ENCODE assay signal across 9 cellular contexts in the genomic region with DNA sequence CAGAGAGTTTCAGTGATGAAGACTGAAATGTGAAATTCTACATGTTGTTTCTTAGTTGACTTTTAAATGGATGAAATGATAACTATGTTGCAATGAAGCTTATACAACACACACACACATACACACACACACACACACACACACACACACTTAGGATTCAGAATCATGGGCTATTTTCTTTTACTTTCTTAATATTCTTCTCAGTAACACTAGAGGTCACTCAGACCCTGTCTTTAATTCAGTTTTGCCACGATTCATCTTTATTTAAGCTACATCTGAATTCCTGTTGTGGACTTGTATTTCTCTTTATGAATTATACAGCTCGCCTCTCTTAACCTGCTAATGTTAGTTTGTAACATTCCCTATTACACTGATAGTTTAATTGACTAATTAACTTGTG.
DNase-seq lines count a peak whose midpoint lies in the region; ATAC-seq and TF ChIP-seq lines count a peak whose summit lies in the region.
"Had no signal": no experiment of that assay in that cellular context is flagged by ENCODE, and none has a peak within 500 bp of the region (broad histone marks: within the 10 kb centered on the region; RNA-seq: fewer than 3 reads in every experiment).

No MANE protein-coding gene starts in this region.

- TF ChIP-seq CTCF in RWPE2 (IDR thresholded peaks at IDR 0.05; ENCODE audit: poor library complexity, severe bottlenecking): peak; percentile 56

- no peaks in the 10 kb centered on the region for H3K36me3 ChIP-seq in RWPE2 (ENCODE audit: low read depth)

- no peaks in the 10 kb centered on the region for H3K4me1 ChIP-seq in RWPE2 (ENCODE audit: insufficient read depth, poor library complexity, severe bottlenecking)

- DNase-seq in EH (ENCODE audit: low read depth) (peak; percentile 49), RWPE2 (ENCODE audit: low spot score) (no peak), left kidney (ENCODE audit: low read depth, low spot score) (peak; percentile 65)
- DNase-seq: activated effector memory CD4-positive, alpha-beta T cell treated with anti-CD3 and anti-CD28 coated beads, Interleukin-2, amount 50 U/mL, for 16 hours had no signal

- no peaks in the 10 kb centered on the region for H3K9me3 ChIP-seq in RWPE2 (ENCODE audit: severe bottlenecking)

- no peak overlapping the region for H3K27ac ChIP-seq in RWPE2 (ENCODE audit: poor library complexity, severe bottlenecking)

- no peaks in the 10 kb centered on the region for H3K27me3 ChIP-seq in RWPE2 (ENCODE audit: insufficient read depth, poor library complexity, severe bottlenecking)

- peak; percentile 43 for ATAC-seq in HG02759 (IDR thresholded peaks at IDR 0.05; ENCODE audit: unreplicated experiment)
- no peak; the same call in 2 of the 3 replicates for ATAC-seq in RWPE2 (ENCODE audit: low read depth)
- no peak for ATAC-seq in HG03045 (IDR thresholded peaks at IDR 0.05; ENCODE audit: unreplicated experiment)
- ATAC-seq in HG03342 (IDR thresholded peaks at IDR 0.05; ENCODE audit: unreplicated experiment): no peak
- ATAC-seq in HG02973 (IDR thresholded peaks at IDR 0.05; ENCODE audit: unreplicated experiment): no peak
- ATAC-seq in GM19397 (IDR thresholded peaks at IDR 0.05; ENCODE audit: unreplicated experiment): no peak

- no peak overlapping the region for H3K4me3 ChIP-seq in RWPE2 (ENCODE audit: severe bottlenecking)
